Comparison of ENCODE assay signal across 1 cellular context in genomic region chr3:13674538-13675185, GRCh38.
TF ChIP-seq lines count a peak whose summit lies in the region.

No MANE protein-coding gene starts in this region.

TF ChIP-seq in HepG2, 621 proteins besides CTCF, POLR2A, EP300 and RAD21 (continued from another document):
- TF ChIP-seq ZNF710 (CRISPR knock-in tag; IDR thresholded peaks at IDR 0.05; ENCODE audit: borderline replicate concordance) (no peak), HDAC2 (CRISPR knock-in tag; IDR thresholded peaks at IDR 0.05) (no peak), NKX3-1 (CRISPR knock-in tag; IDR thresholded peaks at IDR 0.05) (no peak), FOXA1 (IDR thresholded peaks at IDR 0.05) (no peak; the same call in 1 of the 2 replicates), FOXA1 (CRISPR knock-in tag; IDR thresholded peaks at IDR 0.05) (peak; percentile 62), FOXO1 (CRISPR knock-in tag; IDR thresholded peaks at IDR 0.05) (0 out of 2 replicates have a peak, but pooled peaks have one; percentile 28), ZNF672 (CRISPR knock-in tag; IDR thresholded peaks at IDR 0.05) (no peak), SOX6 (IDR thresholded peaks at IDR 0.05) (no peak), SOX6 (CRISPR knock-in tag; IDR thresholded peaks at IDR 0.05) (no peak), HNF4A (CRISPR knock-in tag; IDR thresholded peaks at IDR 0.05) (peak; percentile 47), ZNF619 (CRISPR knock-in tag; IDR thresholded peaks at IDR 0.05) (no peak), ZNF674 (CRISPR knock-in tag; IDR thresholded peaks at IDR 0.05; ENCODE audit: low read depth) (no peak), NONO (IDR thresholded peaks at IDR 0.05) (no peak), NONO (CRISPR knock-in tag; conservative IDR thresholded peaks at IDR 0.05) (no peak), MTA1 (CRISPR knock-in tag; IDR thresholded peaks at IDR 0.05; ENCODE audit: borderline replicate concordance) (no peak), BRCA1 (CRISPR knock-in tag; IDR thresholded peaks at IDR 0.05) (no peak), FOXA3 (CRISPR knock-in tag; IDR thresholded peaks at IDR 0.05) (peak; percentile 83), REST (IDR thresholded peaks at IDR 0.05; ENCODE audit: borderline replicate concordance in 1 of 2, low read depth in 1 of 2, low read length in 2 of 2) (no peak), PAXIP1 (CRISPR knock-in tag; conservative IDR thresholded peaks at IDR 0.05) (no peak), ATF6 (CRISPR knock-in tag; conservative IDR thresholded peaks at IDR 0.05) (no peak), ZKSCAN8 (CRISPR knock-in tag; IDR thresholded peaks at IDR 0.05; ENCODE audit: borderline replicate concordance) (no peak), ZNF326 (CRISPR knock-in tag; IDR thresholded peaks at IDR 0.05; ENCODE audit: borderline replicate concordance) (no peak), FOXK2 (IDR thresholded peaks at IDR 0.05) (peak; percentile 39; the same call in 1 of the 2 replicates), ZNF512 (CRISPR knock-in tag; IDR thresholded peaks at IDR 0.05) (no peak)
TF ChIP-seq in HepG2: peak in this region for 5.
